ENCODE assay signal across 15 cellular contexts in the genomic region with DNA sequence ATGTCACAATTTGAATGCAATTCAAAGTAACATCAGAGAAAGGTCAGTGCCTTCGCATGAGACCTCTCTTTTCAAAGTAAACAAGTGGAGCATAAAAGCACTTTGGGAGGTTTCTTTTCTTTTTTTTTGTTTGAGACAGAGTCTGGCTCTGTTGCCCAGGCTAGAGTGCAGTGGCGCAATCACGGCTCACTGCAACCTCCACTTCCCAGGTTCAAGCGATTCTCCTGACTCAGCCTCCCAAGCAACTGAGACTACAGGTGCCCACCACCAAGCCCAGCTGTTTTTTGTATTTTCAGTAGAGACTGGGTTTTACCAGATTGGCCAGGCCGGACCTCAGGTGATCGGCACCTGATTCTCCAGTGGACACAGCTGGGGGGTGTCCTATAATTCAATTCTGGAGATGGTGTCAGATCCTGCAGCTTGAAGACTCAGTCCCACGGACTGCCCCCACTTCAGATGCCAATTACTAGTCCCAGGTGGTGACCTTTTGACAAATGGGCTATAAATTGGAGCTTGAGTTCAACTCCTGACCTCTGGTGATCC. TPM values are rescaled to one million over a fixed set of nuclear protein-coding genes. Genes with fewer than 3 reads are reported as not detected.
DNase-seq lines count a peak whose midpoint lies in the region; ATAC-seq and TF ChIP-seq lines count a peak whose summit lies in the region.
"Had no signal": no experiment of that assay in that cellular context is flagged by ENCODE, and none has a peak within 500 bp of the region (broad histone marks: within the 10 kb centered on the region; RNA-seq: fewer than 3 reads in every experiment).

No MANE protein-coding gene starts in this region.

- H2AFZ ChIP-seq in mesenchymal stem cell (ENCODE audit: low read depth, low read length): no peak overlapping the region

- H3K14ac ChIP-seq in mesenchymal stem cell (ENCODE audit: low read length in 2 of 2): no peak overlapping the region

- no peak overlapping the region for H3K18ac ChIP-seq in mesenchymal stem cell (ENCODE audit: low read depth in 1 of 2, low read length in 2 of 2)

- no peak overlapping the region for H2BK12ac ChIP-seq in mesenchymal stem cell (ENCODE audit: low read length in 2 of 2)

- no peak overlapping the region for H2BK120ac ChIP-seq in mesenchymal stem cell (ENCODE audit: low read depth, low read length)

- no peak for ATAC-seq in left ventricle myocardium superior
- ATAC-seq in GM19455 (IDR thresholded peaks at IDR 0.05; ENCODE audit: unreplicated experiment): no peak
- ATAC-seq: HCT116 had no signal

- no peak for TF ChIP-seq CTCF in right atrium auricular region (IDR thresholded peaks at IDR 0.05)

- POLR2A ChIA-PET in HEK293T (lab: Yijun Ruan, JAX): no interaction called here

- intact Hi-C loops in left ventricle myocardium superior (cut with micrococcal nuclease): no loop called here

- H3K79me1 ChIP-seq in mesenchymal stem cell (replicated peaks; ENCODE audit: low read length, poor library complexity, severe bottlenecking): no peaks in the 10 kb centered on the region

- H3K4me1 ChIP-seq in right atrium auricular region (no peaks in the 10 kb centered on the region), mesenchymal stem cell (ENCODE audit: control insufficient read depth, insufficient read depth, low read depth, low read length) (peaks cover 4% of the 10 kb centered on the region)
- H3K4me1 ChIP-seq: BE2C had no signal

- CTCF ChIA-PET in HEK293T (lab: Yijun Ruan, JAX): no interaction called here

- no peak overlapping the region for H4K91ac ChIP-seq in mesenchymal stem cell (ENCODE audit: low read length)

- 83% methylated on average over 5 of the region's 7 CpGs for WGBS in mesenchymal stem cell

- no peak overlapping the region for H3K23ac ChIP-seq in mesenchymal stem cell (ENCODE audit: low read length in 2 of 2)

- no peaks in the 10 kb centered on the region for H3K9me3 ChIP-seq in right atrium auricular region
- no peaks in the 10 kb centered on the region for H3K9me3 ChIP-seq in mesenchymal stem cell (ENCODE audit: control insufficient read depth, low read length)
- H3K9me3 ChIP-seq: BE2C had no signal

- H3K4me3 ChIP-seq in right atrium auricular region (no peak overlapping the region), mesenchymal stem cell (ENCODE audit: insufficient read depth in 1 of 2, low read depth in 1 of 2, low read length in 2 of 2) (no peak overlapping the region)

- H3K36me3 ChIP-seq in right atrium auricular region: no peaks in the 10 kb centered on the region
- H3K36me3 ChIP-seq in mesenchymal stem cell (ENCODE audit: control insufficient read depth in 1 of 2, insufficient read depth in 2 of 2, low read depth in 1 of 2, low read length in 2 of 2): no peaks in the 10 kb centered on the region
- H3K36me3 ChIP-seq: BE2C had no signal

- no peak overlapping the region for H3K9ac ChIP-seq in mesenchymal stem cell (ENCODE audit: low read length)

- DNase-seq in right atrium auricular region (ENCODE audit: low spot score): peak; percentile 11
- no peak for DNase-seq in left ventricle myocardium superior
- DNase-seq in HEK293T (ENCODE audit: extremely low spot score): no peak
- DNase-seq in mesenchymal stem cell: peak; percentile 42
- no peak for DNase-seq in medulla oblongata (ENCODE audit: extremely low spot score)
- DNase-seq: BE2C; C1 segment of cervical spinal cord; CD4-positive, CD25-positive, alpha-beta regulatory T cell; CD8-positive, alpha-beta memory T cell; COR-L47; GOT3; H7 had no signal

- H3K27me3 ChIP-seq in right atrium auricular region (no peaks in the 10 kb centered on the region), mesenchymal stem cell (ENCODE audit: control insufficient read depth in 1 of 2, insufficient read depth in 1 of 2, low read length in 2 of 2) (peaks cover 0 to 16% of the 10 kb centered on the region in 2 experiments)
- H3K27me3 ChIP-seq: BE2C had no signal

- no peak overlapping the region for H2BK15ac ChIP-seq in mesenchymal stem cell (ENCODE audit: low read depth, poor library complexity, severe bottlenecking)

- no peak overlapping the region for H3K4me2 ChIP-seq in mesenchymal stem cell (ENCODE audit: low read length, poor library complexity, severe bottlenecking)

- H3K27ac ChIP-seq in right atrium auricular region: no peak overlapping the region
- H3K27ac ChIP-seq in mesenchymal stem cell (ENCODE audit: low read length, poor library complexity, severe bottlenecking): no peak overlapping the region

- no peak overlapping the region for H3K4ac ChIP-seq in mesenchymal stem cell (ENCODE audit: low read depth in 1 of 2, low read length in 2 of 2)

- H4K8ac ChIP-seq in mesenchymal stem cell (ENCODE audit: low read length): no peak overlapping the region

- no peak overlapping the region for H2BK5ac ChIP-seq in mesenchymal stem cell (ENCODE audit: low read depth, low read length, poor library complexity, severe bottlenecking)

- no peak overlapping the region for H2AK5ac ChIP-seq in mesenchymal stem cell (ENCODE audit: low read length, severe bottlenecking)

TF ChIP-seq in HEK293T, 16 proteins besides CTCF, POLR2A, EP300 and RAD21:
- TF ChIP-seq, protein P1, sequence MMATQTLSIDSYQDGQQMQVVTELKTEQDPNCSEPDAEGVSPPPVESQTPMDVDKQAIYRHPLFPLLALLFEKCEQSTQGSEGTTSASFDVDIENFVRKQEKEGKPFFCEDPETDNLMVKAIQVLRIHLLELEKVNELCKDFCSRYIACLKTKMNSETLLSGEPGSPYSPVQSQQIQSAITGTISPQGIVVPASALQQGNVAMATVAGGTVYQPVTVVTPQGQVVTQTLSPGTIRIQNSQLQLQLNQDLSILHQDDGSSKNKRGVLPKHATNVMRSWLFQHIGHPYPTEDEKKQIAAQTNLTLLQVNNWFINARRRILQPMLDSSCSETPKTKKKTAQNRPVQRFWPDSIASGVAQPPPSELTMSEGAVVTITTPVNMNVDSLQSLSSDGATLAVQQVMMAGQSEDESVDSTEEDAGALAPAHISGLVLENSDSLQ (IDR thresholded peaks at IDR 0.05): peak; percentile 38; the same call in 1 of the 2 replicates
- TF ChIP-seq FOXK2 (IDR thresholded peaks at IDR 0.05): no peak
TF ChIP-seq in HEK293T: peak in this region for 1.

RNA-seq across cellular contexts. Expression of a gene that starts 57.6 kb away (rescaled TPM):
- total RNA-seq in right atrium auricular region (10 to 100 TPM; 53.9 to 94.8 TPM), left ventricle myocardium superior (40.2 TPM)
- 1.3 TPM for polyA plus RNA-seq in mesenchymal stem cell (2013, experiment 1 of 2)
- 1.9 TPM for polyA plus RNA-seq in mesenchymal stem cell (2013, experiment 2 of 2)
- total RNA-seq: A172 had no signal

Comparison
In these comparisons a context has a peak if more than half of its experiments do, and no peak if none do; other contexts are left out.
1. DNase-seq: peak in right atrium auricular region (single experiment) and mesenchymal stem cell (single experiment); none in left ventricle myocardium superior (single experiment), HEK293T (single experiment) and medulla oblongata (single experiment).